Comparison of ENCODE assay signal across 8 cellular contexts in genomic region chr11:133064152-133064877, GRCh38.
A peak's percentile ranks its signal among the peaks of the same experiment; 100 is the strongest.
DNase-seq lines count a peak whose midpoint lies in the region; ATAC-seq and TF ChIP-seq lines count a peak whose summit lies in the region.
"Had no signal": no experiment of that assay in that cellular context is flagged by ENCODE, and none has a peak within 500 bp of the region (broad histone marks: within the 10 kb centered on the region; RNA-seq: fewer than 3 reads in every experiment).

No MANE protein-coding gene starts in this region.

- peak; percentile 40 for DNase-seq in GM13976 (ENCODE audit: low spot score)
- peak; percentile 89 for DNase-seq in NCI-H345 (lab: John Stamatoyannopoulos, UW)
- DNase-seq in cerebellum (ENCODE audit: low spot score), result peak; percentile 86
- DNase-seq in kidney epithelial cell (ENCODE audit: low read depth), result no peak
- DNase-seq in stimulated activated CD8-positive, alpha-beta memory T cell treated with anti-CD3 and anti-CD28 coated beads, Interleukin-4, amount 100 ng/mL, for 48 hours, result peak; percentile 37
- DNase-seq: stimulated activated naive B cell treated with anti-CD40 and anti-IgM and Interleukin-4, amounts not matched to agents 10 μg/mL and 1 μg/mL and 100 μg/mL, for 72 hours had no signal

- peak overlapping the region; percentile 52 for H3K4me3 ChIP-seq in kidney epithelial cell (ENCODE audit: low read depth, low read length)

- ATAC-seq in GM18520 (IDR thresholded peaks at IDR 0.05; ENCODE audit: unreplicated experiment) (no peak), GM21447 (IDR thresholded peaks at IDR 0.05; ENCODE audit: unreplicated experiment) (no peak)

- no peaks in the 10 kb centered on the region for H3K27me3 ChIP-seq in kidney epithelial cell (ENCODE audit: control insufficient read depth, insufficient read depth, low read length)

- TF ChIP-seq CTCF in GM13976 (IDR thresholded peaks at IDR 0.05; ENCODE audit: borderline replicate concordance, control extremely low read depth, extremely low read depth, insufficient read depth, missing control alignments) (peak; percentile 7), kidney epithelial cell (IDR thresholded peaks at IDR 0.05; ENCODE audit: insufficient read depth, low read length, poor library complexity, severe bottlenecking) (peak; percentile 91)

- H3K36me3 ChIP-seq in kidney epithelial cell (ENCODE audit: control insufficient read depth, insufficient read depth, low read length), result no peaks in the 10 kb centered on the region

- in situ Hi-C loops in GM13976 (cut with MboI; ENCODE audit: low sequenced_read_pairs, unreplicated experiment), result no loop called here
